ENCODE assay signal across 12 cellular contexts in the genomic region with DNA sequence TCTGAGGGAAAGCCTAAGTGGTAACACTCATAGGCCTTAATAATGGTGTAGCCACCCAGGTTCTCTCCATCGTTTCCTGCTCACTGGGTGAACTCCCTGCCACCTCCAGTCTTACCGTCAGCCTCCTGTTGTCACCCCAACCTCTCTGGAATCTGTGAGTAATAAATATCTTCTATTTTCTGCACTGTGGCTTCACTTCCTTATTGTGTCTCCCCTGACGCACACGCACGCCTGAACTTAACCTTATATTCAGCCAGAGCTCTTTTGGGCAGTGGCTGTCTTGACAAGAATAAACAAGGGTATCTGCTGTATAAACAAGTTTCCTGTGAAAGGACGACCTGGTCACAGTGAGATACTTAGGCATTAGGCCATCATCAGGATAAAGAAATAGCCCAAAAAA.
A peak's percentile ranks its signal among the peaks of the same experiment; 100 is the strongest.
DNase-seq lines count a peak whose midpoint lies in the region; ATAC-seq and TF ChIP-seq lines count a peak whose summit lies in the region.
"Had no signal": no experiment of that assay in that cellular context is flagged by ENCODE, and none has a peak within 500 bp of the region (broad histone marks: within the 10 kb centered on the region; RNA-seq: fewer than 3 reads in every experiment).

No MANE protein-coding gene starts in this region.

- peak; percentile 93 for ATAC-seq in GM18511 (IDR thresholded peaks at IDR 0.05; ENCODE audit: unreplicated experiment)
- ATAC-seq in GM21447 (IDR thresholded peaks at IDR 0.05; ENCODE audit: unreplicated experiment): peak; percentile 95
- peak; percentile 96 for ATAC-seq in HG03039 (IDR thresholded peaks at IDR 0.05; ENCODE audit: unreplicated experiment)
- ATAC-seq in lower lobe of right lung: no peak
- ATAC-seq: activated T-cell treated with anti-CD3 and anti-CD28 coated beads, Interleukin-2, amount 50 U/mL, for 4 hours had no signal

- no peaks in the 10 kb centered on the region for H3K9me2 ChIP-seq in OCI-LY7 (ENCODE audit: insufficient read depth, low read length)

- TF ChIP-seq CTCF in OCI-LY7 (conservative IDR thresholded peaks at IDR 0.05; ENCODE audit: low read length) (no peak), lower lobe of right lung (IDR thresholded peaks at IDR 0.05) (no peak)

- peak overlapping the region; percentile 84 for H2AFZ ChIP-seq in OCI-LY7 (ENCODE audit: low read length)

- BruUV-seq in OCI-LY7 (replicated peaks; lab: Mats Ljungman, UMichigan): no TSS peak

- H3K79me2 ChIP-seq in OCI-LY7 (ENCODE audit: insufficient read depth, low read depth, low read length): no peaks in the 10 kb centered on the region

- H3K4me3 ChIP-seq in OCI-LY7 (ENCODE audit: low read depth, low read length, poor library complexity, severe bottlenecking) (no peak overlapping the region), lower lobe of right lung (no peak overlapping the region)

- POLR2A ChIA-PET in OCI-LY7 (lab: Charles Lee): interaction anchor here (0.8 to 1.3 kb wide), 4 partner anchors 10 to 67 kb away, joined by 3 read pairs; no protein-coding TSS in a partner anchor

- H3K4me1 ChIP-seq in OCI-LY7 (ENCODE audit: insufficient read depth, low read length, poor library complexity, severe bottlenecking) (no peaks in the 10 kb centered on the region), lower lobe of right lung (no peaks in the 10 kb centered on the region)

- H3K27me3 ChIP-seq in lower lobe of right lung (ENCODE audit: low read depth): no peaks in the 10 kb centered on the region
- H3K27me3 ChIP-seq: brain microvascular endothelial cell had no signal

- H3K9me3 ChIP-seq in OCI-LY7 (ENCODE audit: low read length) (no peaks in the 10 kb centered on the region), lower lobe of right lung (no peaks in the 10 kb centered on the region)

- no peaks in the 10 kb centered on the region for H3K36me3 ChIP-seq in OCI-LY7 (ENCODE audit: insufficient read depth, low read length)
- H3K36me3 ChIP-seq in lower lobe of right lung: no peaks in the 10 kb centered on the region
- H3K36me3 ChIP-seq: brain microvascular endothelial cell had no signal

- CTCF ChIA-PET in OCI-LY7 (lab: Charles Lee; ENCODE audit: unreplicated experiment): no interaction called here

- H3K4me2 ChIP-seq in OCI-LY7 (ENCODE audit: low read length): no peak overlapping the region

- peak; percentile 14 for DNase-seq in OCI-LY7 (ENCODE audit: low spot score)
- DNase-seq in lower lobe of right lung: no peak
- no peak for DNase-seq in COR-L47 (lab: John Stamatoyannopoulos, UW)
- DNase-seq in C1 segment of cervical spinal cord (lab: John Stamatoyannopoulos, UW): no peak
- DNase-seq in NCI-H2081 (lab: John Stamatoyannopoulos, UW): no peak
- DNase-seq: activated T-cell treated with anti-CD3 and anti-CD28 coated beads, Interleukin-2, amount 50 U/mL, for 4 hours; brain microvascular endothelial cell; NCI-H1694; Right ventricle myocardium superior had no signal

- intact Hi-C loops in OCI-LY7 (cut with micrococcal nuclease; ENCODE audit: unreplicated experiment): no loop called here
- intact Hi-C loops in lower lobe of right lung (cut with DNase I): no loop called here

- H3K27ac ChIP-seq in OCI-LY7 (ENCODE audit: low read depth, low read length, poor library complexity, severe bottlenecking) (no peak overlapping the region), lower lobe of right lung (no peak overlapping the region)
- H3K27ac ChIP-seq: brain microvascular endothelial cell had no signal

- H4K20me1 ChIP-seq in OCI-LY7 (ENCODE audit: insufficient read depth, low read length): no peaks in the 10 kb centered on the region

Comparison
In these comparisons a context has a peak if more than half of its experiments do, and no peak if none do; other contexts are left out.
1. ATAC-seq: peak in GM18511 (single experiment), GM21447 (single experiment) and HG03039 (single experiment); none in lower lobe of right lung (0 of 2).